29 cellular contexts compared by ENCODE assay signal in genomic region chr2:11304476-11304875, GRCh38.
"Had no signal": no experiment of that assay in that cellular context is flagged by ENCODE, and none has a peak within 500 bp of the region (broad histone marks: within the 10 kb centered on the region; RNA-seq: fewer than 3 reads in every experiment).

No MANE protein-coding gene starts in this region.

- H3K4me1 ChIP-seq: colonic mucosa had no signal

- H3K27ac ChIP-seq: colonic mucosa, coronary artery, dorsolateral prefrontal cortex, epithelial cell of prostate, esophagus muscularis mucosa, esophagus squamous epithelium, foreskin keratinocyte, gastrocnemius medialis, gastroesophageal sphincter, heart left ventricle, heart right ventricle had no signal

- DNase-seq: colonic mucosa; cortex of kidney; dermis blood vessel endothelial cell; dorsolateral prefrontal cortex; effector CD4-positive, alpha-beta T cell; effector CD8-positive, alpha-beta T cell; effector memory CD4-positive, alpha-beta T cell; effector memory CD8-positive, alpha-beta T cell; endodermal cell; erythroblast; esophagus squamous epithelium; foreskin fibroblast; foreskin keratinocyte; foreskin melanocyte; gastrocnemius medialis; glutamatergic neuron; head of caudate nucleus; heart left ventricle; heart right ventricle had no signal

- H3K9me3 ChIP-seq: colonic mucosa, esophagus muscularis mucosa, esophagus squamous epithelium, gastrocnemius medialis, gastroesophageal sphincter, heart left ventricle, heart right ventricle had no signal

- H3K9me3 Mint-ChIP-seq: dendritic cell treated with granulocyte-macrophage colony-stimulating factor and Interleukin-4, amounts not matched to agents 40 ng/mL and 50 ng/mL, for 4 days; effector memory CD8-positive, alpha-beta T cell; endodermal cell had no signal

- H3K36me3 ChIP-seq: colonic mucosa, esophagus muscularis mucosa, esophagus squamous epithelium, gastrocnemius medialis, gastroesophageal sphincter, heart left ventricle, heart right ventricle had no signal

- H3K4me3 ChIP-seq: colonic mucosa, coronary artery, dorsolateral prefrontal cortex, esophagus muscularis mucosa, esophagus squamous epithelium, gastrocnemius medialis, gastroesophageal sphincter, heart left ventricle, heart right ventricle had no signal

- ATAC-seq: effector memory CD8-positive, alpha-beta T cell; esophagus mucosa; foreskin keratinocyte; gastrocnemius medialis; gastroesophageal sphincter; heart left ventricle; heart right ventricle had no signal

- FAIRE-seq: colon, endometrium, endothelial cell of umbilical vein, frontal cortex had no signal

- H3K27ac Mint-ChIP-seq: dendritic cell treated with granulocyte-macrophage colony-stimulating factor and Interleukin-4, amounts not matched to agents 40 ng/mL and 50 ng/mL, for 4 days; effector memory CD8-positive, alpha-beta T cell; endodermal cell had no signal

- H3K4me1 Mint-ChIP-seq: endodermal cell had no signal

- H3K27me3 ChIP-seq: colonic mucosa, dorsolateral prefrontal cortex, esophagus muscularis mucosa, esophagus squamous epithelium, foreskin keratinocyte, gastrocnemius medialis, gastroesophageal sphincter, heart left ventricle, heart right ventricle had no signal

- H3K27me3 Mint-ChIP-seq: dendritic cell treated with granulocyte-macrophage colony-stimulating factor and Interleukin-4, amounts not matched to agents 40 ng/mL and 50 ng/mL, for 4 days; effector memory CD8-positive, alpha-beta T cell had no signal

- H3K4me3 Mint-ChIP-seq: dendritic cell treated with granulocyte-macrophage colony-stimulating factor and Interleukin-4, amounts not matched to agents 40 ng/mL and 50 ng/mL, for 4 days; effector memory CD8-positive, alpha-beta T cell; endodermal cell had no signal
